ENCODE assay signal across 13 cellular contexts in the genomic region with DNA sequence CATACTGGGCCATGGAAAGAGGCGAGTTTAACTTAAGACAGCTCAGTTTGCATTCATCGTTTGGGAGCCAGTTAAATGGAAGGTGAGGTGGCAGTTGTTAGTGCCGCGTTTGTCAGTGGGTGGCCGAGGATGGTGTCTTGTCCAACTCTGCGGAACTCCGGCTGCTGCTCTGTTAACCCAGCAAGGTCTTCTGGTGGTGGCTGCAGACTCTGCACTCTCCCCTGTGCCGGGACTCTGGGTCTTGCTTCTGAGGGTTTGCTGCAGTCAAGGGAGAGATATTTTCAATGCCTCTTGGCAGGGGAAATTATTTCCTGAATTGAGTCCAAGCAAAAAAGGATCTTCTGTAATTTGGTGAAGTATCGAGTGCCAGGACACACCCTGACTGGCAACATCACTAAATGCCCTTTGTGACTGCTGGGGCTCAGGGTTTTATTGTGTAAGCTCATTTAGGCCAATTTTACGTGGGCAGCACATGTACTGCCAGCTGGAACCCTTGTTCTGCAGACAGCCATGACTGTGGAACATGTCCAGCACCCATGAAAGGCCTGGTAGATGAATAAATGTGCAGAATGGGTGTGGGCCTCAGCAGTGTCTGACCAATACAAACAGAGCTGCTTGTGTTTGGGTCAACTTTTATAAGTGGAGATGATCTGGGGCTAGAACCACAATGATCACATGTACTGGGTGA. TPM values are rescaled to one million over a fixed set of nuclear protein-coding genes. Genes with fewer than 3 reads are reported as not detected.
A peak's percentile ranks its signal among the peaks of the same experiment; 100 is the strongest.
DNase-seq lines count a peak whose midpoint lies in the region; ATAC-seq and TF ChIP-seq lines count a peak whose summit lies in the region.
"Had no signal": no experiment of that assay in that cellular context is flagged by ENCODE, and none has a peak within 500 bp of the region (broad histone marks: within the 10 kb centered on the region; RNA-seq: fewer than 3 reads in every experiment).

No MANE protein-coding gene starts in this region.

- ATAC-seq in mucosa of descending colon (peak; percentile 74), thoracic aorta (ENCODE audit: insufficient number of reproducible peaks, low FRiP score, low read depth) (no peak)
- ATAC-seq: activated CD8-positive, alpha-beta memory T cell treated with anti-CD3 and anti-CD28 coated beads, Interleukin-2, amount 10 ng/mL, durations not matched to agents 7 days and 5 days had no signal

- no peak overlapping the region for H3K4me3 ChIP-seq in fibroblast of lung (replicated peaks in 1 of 4; ENCODE audit: control extremely low read depth in 1 of 4, insufficient read depth in 1 of 4, low read depth in 3 of 4, low read length in 4 of 4)
- no peak overlapping the region for H3K4me3 ChIP-seq in mucosa of descending colon
- H3K4me3 ChIP-seq in thoracic aorta: no peak overlapping the region
- H3K4me3 ChIP-seq: SJSA1 had no signal

- H3K4me2 ChIP-seq in fibroblast of lung (ENCODE audit: extremely low read depth, insufficient read depth, low read length): no peak overlapping the region

- no peak overlapping the region for H2AFZ ChIP-seq in fibroblast of lung (ENCODE audit: low read length)

- DNase-seq in RWPE1 (ENCODE audit: low spot score): no peak
- DNase-seq in fibroblast of lung (ENCODE audit: low read depth in 2 of 2): peak; percentile 16 to 91
- DNase-seq in mucosa of descending colon: peak in 1 of 3 donors; percentile 51
- DNase-seq in thoracic aorta (ENCODE audit: low spot score): peak; percentile 73
- no peak for DNase-seq in NCI-H1417 (lab: John Stamatoyannopoulos, UW)
- DNase-seq in hepatic stellate cell (ENCODE audit: low spot score): no peak
- no peak for DNase-seq in NCI-H526 treated with DMSO at 0.1 percent for 48 hours (lab: John Stamatoyannopoulos, UW)
- no peak for DNase-seq in Kasumi-1 (lab: John Stamatoyannopoulos, UW)
- DNase-seq: activated CD8-positive, alpha-beta memory T cell treated with anti-CD3 and anti-CD28 coated beads, Interleukin-2, amount 10 ng/mL, durations not matched to agents 7 days and 5 days; DMS53; GOT3; NCI-H2107 had no signal

- TF ChIP-seq CTCF in RWPE1 (conservative IDR thresholded peaks at IDR 0.05; ENCODE audit: low read depth): no peak
- no peak for TF ChIP-seq CTCF in fibroblast of lung (conservative IDR thresholded peaks at IDR 0.05 in 1 of 2, IDR thresholded peaks at IDR 0.05 in 1 of 2; ENCODE audit: low read depth in 1 of 2, low read length in 2 of 2)
- TF ChIP-seq CTCF in mucosa of descending colon (IDR thresholded peaks at IDR 0.05): no peak
- TF ChIP-seq CTCF in thoracic aorta (IDR thresholded peaks at IDR 0.05): no peak

- CTCF ChIA-PET in RWPE1 (lab: Yijun Ruan, JAX): interaction anchor here (1.4 kb wide), 1 partner anchor 12 kb away, joined by 3 read pairs; no protein-coding TSS in a partner anchor

- H3K27ac ChIP-seq in RWPE1: peak overlapping the region; percentile 66
- H3K27ac ChIP-seq in fibroblast of lung (ENCODE audit: insufficient read depth, low read length): peak overlapping the region; percentile 58
- peak overlapping the region; percentile 82 to 94 for H3K27ac ChIP-seq in thoracic aorta
- H3K27ac ChIP-seq: SJSA1 had no signal

- H3K9ac ChIP-seq in fibroblast of lung (ENCODE audit: insufficient read depth, low read length): no peak overlapping the region

- no peaks in the 10 kb centered on the region for H3K36me3 ChIP-seq in fibroblast of lung (ENCODE audit: control insufficient read depth, insufficient read depth, low read length)
- H3K36me3 ChIP-seq in mucosa of descending colon (ENCODE audit: low read depth): no peaks in the 10 kb centered on the region
- H3K36me3 ChIP-seq in thoracic aorta: no peaks in the 10 kb centered on the region
- H3K36me3 ChIP-seq: SJSA1 had no signal

- POLR2A ChIA-PET in RWPE1 (lab: Yijun Ruan, JAX; ENCODE audit: low non-redundant PET): no interaction called here

- intact Hi-C loops in mucosa of descending colon (cut with DNase I, micrococcal nuclease): no loop called here

- H3K9me3 ChIP-seq in fibroblast of lung (ENCODE audit: control insufficient read depth, insufficient read depth, low read depth, low read length) (no peaks in the 10 kb centered on the region), mucosa of descending colon (no peaks in the 10 kb centered on the region), thoracic aorta (no peaks in the 10 kb centered on the region)
- H3K9me3 ChIP-seq: SJSA1 had no signal

- no peaks in the 10 kb centered on the region for H3K79me2 ChIP-seq in fibroblast of lung (ENCODE audit: control insufficient read depth, insufficient read depth, low read length)

- H3K4me1 ChIP-seq in fibroblast of lung (ENCODE audit: control insufficient read depth, extremely low read depth, insufficient read depth, low read length) (peaks cover 38% of the 10 kb centered on the region), mucosa of descending colon (ENCODE audit: low read depth) (peaks cover 21% of the 10 kb centered on the region), thoracic aorta (ENCODE audit: control insufficient read depth in 1 of 2, low read depth in 2 of 2) (peaks cover 24 to 52% of the 10 kb centered on the region in 2 donors)

- no peaks in the 10 kb centered on the region for H3K27me3 ChIP-seq in fibroblast of lung (ENCODE audit: control insufficient read depth, insufficient read depth, low read length)
- H3K27me3 ChIP-seq in thoracic aorta (replicated peaks; ENCODE audit: insufficient read depth): no peaks in the 10 kb centered on the region
- H3K27me3 ChIP-seq: SJSA1 had no signal

- no peaks in the 10 kb centered on the region for H4K20me1 ChIP-seq in fibroblast of lung (ENCODE audit: control insufficient read depth, extremely low read depth, insufficient read depth, low read length)

RNA-seq across cellular contexts. Expression of gene IL1R2, which starts 58.1 kb away (rescaled TPM):
- total RNA-seq in fibroblast of lung (0.17 and 1.0 TPM in 2 replicates), mucosa of descending colon (10 to 100 TPM; 17.9 to 40.3 (median 39.8) TPM), thoracic aorta (10 to 100 TPM; 18.3 to 47.7 TPM)
- polyA plus RNA-seq in fibroblast of lung: 0.20 and 0.51 TPM in 2 replicates
- polyA plus RNA-seq in fibroblast of lung (2012): 0.23 and 0.27 TPM in 2 replicates
- not detected in 2 replicates for polyA minus RNA-seq in fibroblast of lung (ENCODE audit: low replicate concordance)
- total RNA-seq: SJSA1 had no signal

Comparison
In these comparisons a context has a peak if more than half of its experiments do, and no peak if none do; other contexts are left out.
1. DNase-seq: peak in fibroblast of lung (2 of 2) and thoracic aorta (single experiment); none in RWPE1 (single experiment), NCI-H1417 (0 of 3), hepatic stellate cell (single experiment), NCI-H526 treated with DMSO at 0.1 percent for 48 hours (single experiment) and Kasumi-1 (0 of 2).
2. Peak in every context shown above with its lines, with median percentiles within 50 percentile points of each other: H3K27ac ChIP-seq.